In genomic region chr1:225354906-225355305, GRCh38 we compare ENCODE assay signal across 17 cellular contexts.
"Had no signal": no experiment of that assay in that cellular context is flagged by ENCODE, and none has a peak within 500 bp of the region (broad histone marks: within the 10 kb centered on the region; RNA-seq: fewer than 3 reads in every experiment).

No MANE protein-coding gene starts in this region.

- H3K9me3 ChIP-seq: esophagus squamous epithelium, gastrocnemius medialis, heart right ventricle, mucosa of descending colon, pancreas, suprapubic skin, thyroid gland had no signal

- DNase-seq: cerebellar nuclear complex; esophagus squamous epithelium; gastrocnemius medialis; heart right ventricle; kidney; left cardiac atrium; left ventricle myocardium superior; mucosa of descending colon; naive thymus-derived CD8-positive, alpha-beta T cell; nucleus accumbens; pancreas; right cardiac atrium; stimulated activated CD4-positive, alpha-beta T cell treated with anti-CD3 and anti-CD28 coated beads, Interleukin-2, amount 100 ng/mL, for 48 hours; stimulated activated naive CD4-positive, alpha-beta T cell treated with Interleukin-2 at 50 U/mL for 16 hours; thyroid gland had no signal

- H3K4me1 ChIP-seq: esophagus squamous epithelium, gastrocnemius medialis, heart right ventricle, pancreas, suprapubic skin, thyroid gland had no signal

- H3K27me3 ChIP-seq: esophagus squamous epithelium, gastrocnemius medialis, pancreas, suprapubic skin, thyroid gland had no signal

- ATAC-seq: gastrocnemius medialis; heart right ventricle; left ventricle myocardium superior; mucosa of descending colon; naive thymus-derived CD8-positive, alpha-beta T cell; pancreas; right cardiac atrium had no signal

- H3K4me3 ChIP-seq: esophagus squamous epithelium, gastrocnemius medialis, heart right ventricle, mucosa of descending colon, pancreas, smooth muscle cell, suprapubic skin, thyroid gland had no signal

- H3K36me3 ChIP-seq: esophagus squamous epithelium, gastrocnemius medialis, heart right ventricle, pancreas, suprapubic skin, thyroid gland had no signal

- H3K27ac ChIP-seq: esophagus squamous epithelium, gastrocnemius medialis, heart right ventricle, pancreas, suprapubic skin, thyroid gland had no signal
